2 cellular contexts compared by ENCODE assay signal in genomic region chr9:38001430-38001829, GRCh38.
TF ChIP-seq lines count a peak whose summit lies in the region.

No MANE protein-coding gene starts in this region.

TF ChIP-seq in GM12891, 5 proteins besides CTCF, POLR2A, EP300 and RAD21:
- TF ChIP-seq TAF1 (IDR thresholded peaks at IDR 0.05; ENCODE audit: low read depth, low read length) (no peak), PAX5 (IDR thresholded peaks at IDR 0.05; ENCODE audit: insufficient read depth, low read length, severe bottlenecking) (no peak), SPI1 (IDR thresholded peaks at IDR 0.05; ENCODE audit: low read depth, low read length) (no peak), POU2F2 (IDR thresholded peaks at IDR 0.05; ENCODE audit: low read depth, low read length) (no peak)

TF ChIP-seq in H1, 55 proteins besides CTCF, POLR2A, EP300 and RAD21:
- TF ChIP-seq CBX8 (IDR thresholded peaks at IDR 0.05; ENCODE audit: borderline replicate concordance, low read depth, low read length) (no peak), RNF2 (IDR thresholded peaks at IDR 0.05; ENCODE audit: borderline replicate concordance, low read depth, low read length, missing control alignments, poor library complexity, severe bottlenecking) (no peak), KDM4A (IDR thresholded peaks at IDR 0.05; ENCODE audit: low read depth, low read length, severe bottlenecking) (no peak), RXRA (IDR thresholded peaks at IDR 0.05; ENCODE audit: insufficient read depth, low read depth, low read length) (no peak), CHD2 (IDR thresholded peaks at IDR 0.05; ENCODE audit: low read length) (no peak), CHD1 (IDR thresholded peaks at IDR 0.05; ENCODE audit: low read depth, low read length) (no peak), TCF12 (IDR thresholded peaks at IDR 0.05; ENCODE audit: low read depth, low read length) (no peak), CEBPB (IDR thresholded peaks at IDR 0.05; ENCODE audit: low read depth, low read length) (no peak), CREB1 (IDR thresholded peaks at IDR 0.05) (no peak), PHF8 (conservative IDR thresholded peaks at IDR 0.05; ENCODE audit: low read depth, low read length) (no peak), EGR1 (IDR thresholded peaks at IDR 0.05; ENCODE audit: borderline replicate concordance, low read depth, low read length) (no peak), ZNF274 (IDR thresholded peaks at IDR 0.05; ENCODE audit: borderline replicate concordance, extremely low read depth, low read length) (no peak), TAF7 (optimal IDR thresholded peaks at IDR 0.05; ENCODE audit: borderline replicate concordance, low read depth, low read length) (no peak), NANOG (IDR thresholded peaks at IDR 0.05; ENCODE audit: insufficient read depth, low read depth, low read length, poor library complexity, severe bottlenecking) (no peak), POU5F1 (IDR thresholded peaks at IDR 0.05; ENCODE audit: low read depth, low read length) (no peak), SIRT6 (IDR thresholded peaks at IDR 0.05; ENCODE audit: low read length) (no peak), E2F6 (IDR thresholded peaks at IDR 0.05) (no peak), NRF1 (IDR thresholded peaks at IDR 0.05; ENCODE audit: low read depth, low read length) (no peak), SIN3A (conservative IDR thresholded peaks at IDR 0.05 in 1 of 2, IDR thresholded peaks at IDR 0.05 in 1 of 2; ENCODE audit: low read depth in 1 of 2, low read length in 2 of 2) (no peak)
TF ChIP-seq in H1: peak in this region for 0.
